ENCODE assay signal across 34 cellular contexts in genomic region chr18:76914796-76915195, GRCh38.
"Had no signal": no experiment of that assay in that cellular context is flagged by ENCODE, and none has a peak within 500 bp of the region (broad histone marks: within the 10 kb centered on the region; RNA-seq: fewer than 3 reads in every experiment).

No MANE protein-coding gene starts in this region.

- FAIRE-seq: TTC549 had no signal

- DNase-seq: activated B cell treated with CpG ODN at 0.5 μM for 24 hours; activated CD4-positive, alpha-beta memory T cell treated with anti-CD3 and anti-CD28 coated beads for 36 hours; activated CD4-positive, alpha-beta T cell treated with anti-CD3 and anti-CD28 coated beads for 4 hours; activated CD4-positive, alpha-beta T cell treated with anti-CD3 and anti-CD28 coated beads, Interleukin-2, amount 10 ng/mL, durations not matched to agents 24 days and 14 days; activated CD4-positive, alpha-beta T cell treated with anti-CD3 and anti-CD28 coated beads, Interleukin-2, amount 50 U/mL, for 1 hour; activated CD4-positive, alpha-beta T cell treated with anti-CD3 and anti-CD28 coated beads, Interleukin-2, amount 50 U/mL, for 4 hours; activated CD4-positive, CD25-positive, alpha-beta regulatory T cell treated with anti-CD3 and anti-CD28 coated beads, Interleukin-2, amount 50 U/mL, for 72 hours; activated CD8-positive, alpha-beta memory T cell treated with anti-CD3 and anti-CD28 coated beads, Interleukin-2, amount 50 U/mL, for 4 hours; activated effector memory CD4-positive, alpha-beta T cell treated with anti-CD3 and anti-CD28 coated beads, Interleukin-2, amount 50 U/mL, for 16 hours; activated gamma-delta T cell treated with Interleukin-2 at 50 U/mL for 16 hours; activated naive CD4-positive, alpha-beta T cell; activated naive CD4-positive, alpha-beta T cell treated with anti-CD3 and anti-CD28 coated beads for 36 hours; activated naive CD4-positive, alpha-beta T cell treated with anti-CD3 and anti-CD28 coated beads, Interleukin-2, amount 50 U/mL, for 16 hours; activated naive CD8-positive, alpha-beta T cell treated with anti-CD3 and anti-CD28 coated beads, Interleukin-2, amount 10 ng/mL, durations not matched to agents 7 days and 5 days; activated T-cell treated with anti-CD3 and anti-CD28 coated beads for 4 hours; activated T-cell treated with anti-CD3 and anti-CD28 coated beads, Interleukin-2, amount 50 U/mL, for 1 hour; activated T-cell treated with anti-CD3 and anti-CD28 coated beads, Interleukin-2, amount 50 U/mL, for 48 hours; adrenal gland; amniotic stem cell; central memory CD4-positive, alpha-beta T cell; SW 1271; T-helper 1 cell; T-helper 2 cell; T-helper 9 cell had no signal

- H3K9me3 Mint-ChIP-seq: activated B cell treated with CpG ODN at 0.5 μM for 24 hours; activated CD4-positive, alpha-beta memory T cell treated with anti-CD3 and anti-CD28 coated beads for 36 hours; activated CD4-positive, alpha-beta T cell treated with anti-CD3 and anti-CD28 coated beads, Interleukin-2, amount 10 ng/mL, durations not matched to agents 24 days and 14 days; activated CD8-positive, alpha-beta T cell treated with anti-CD3 and anti-CD28 coated beads for 36 hours; activated naive CD4-positive, alpha-beta T cell treated with anti-CD3 and anti-CD28 coated beads for 36 hours; activated naive CD4-positive, alpha-beta T cell treated with anti-CD3 and anti-CD28 coated beads, Interleukin-2, amount 50 U/mL, for 72 hours; activated naive CD8-positive, alpha-beta T cell treated with anti-CD3 and anti-CD28 coated beads, Interleukin-2, amount 10 ng/mL, durations not matched to agents 7 days and 5 days; activated T-helper 1 cell treated with anti-CD3 and anti-CD28 coated beads, Interleukin-12 subunit alpha, Interleukin-12 subunit beta, Interleukin-2, Interleukin-4 antibody, amounts not matched to agents 30 ng/mL and 10 ng/mL and 1 ng/mL, durations not matched to agents 14 hours and 24 hours and 36 hours; activated T-helper 17 cell treated with anti-CD3 and anti-CD28 coated beads, Interleukin-2, amount 50 U/mL, for 72 hours; brain; T-helper 1 cell treated with Interleukin-12 subunit alpha and Interleukin-12 subunit beta and Interleukin-4 antibody, amounts not matched to agents 30 μg/mL and 1 μg/mL, for 36 hours; T-helper 2 cell treated with Interferon-gamma antibody and Interleukin-4, amounts not matched to agents 5 μg/mL and 100 μg/mL, for 36 hours had no signal

- H3K4me1 Mint-ChIP-seq: activated CD4-positive, alpha-beta T cell treated with anti-CD3 and anti-CD28 coated beads, Interleukin-2, amount 10 ng/mL, durations not matched to agents 24 days and 14 days; activated naive CD8-positive, alpha-beta T cell treated with anti-CD3 and anti-CD28 coated beads, Interleukin-2, amount 10 ng/mL, durations not matched to agents 7 days and 5 days; activated T-helper 17 cell treated with anti-CD3 and anti-CD28 coated beads, Interleukin-2, amount 50 U/mL, for 72 hours; brain had no signal

- H3K4me3 ChIP-seq: adrenal gland, ascending aorta had no signal

- H3K9me3 ChIP-seq: adrenal gland, ascending aorta had no signal

- H3K27ac Mint-ChIP-seq: activated B cell treated with CpG ODN at 0.5 μM for 24 hours; activated CD4-positive, alpha-beta memory T cell treated with anti-CD3 and anti-CD28 coated beads for 36 hours; activated CD4-positive, alpha-beta T cell treated with anti-CD3 and anti-CD28 coated beads, Interleukin-2, amount 10 ng/mL, durations not matched to agents 24 days and 14 days; activated CD8-positive, alpha-beta T cell treated with anti-CD3 and anti-CD28 coated beads for 36 hours; activated naive CD4-positive, alpha-beta T cell treated with anti-CD3 and anti-CD28 coated beads for 36 hours; activated naive CD4-positive, alpha-beta T cell treated with anti-CD3 and anti-CD28 coated beads, Interleukin-2, amount 50 U/mL, for 72 hours; activated naive CD8-positive, alpha-beta T cell treated with anti-CD3 and anti-CD28 coated beads, Interleukin-2, amount 10 ng/mL, durations not matched to agents 7 days and 5 days; activated T-helper 1 cell treated with anti-CD3 and anti-CD28 coated beads, Interleukin-12 subunit alpha, Interleukin-12 subunit beta, Interleukin-2, Interleukin-4 antibody, amounts not matched to agents 30 ng/mL and 10 ng/mL and 1 ng/mL, durations not matched to agents 14 hours and 24 hours and 36 hours; activated T-helper 17 cell treated with anti-CD3 and anti-CD28 coated beads, Interleukin-2, amount 50 U/mL, for 72 hours; brain; T-helper 1 cell treated with Interleukin-12 subunit alpha and Interleukin-12 subunit beta and Interleukin-4 antibody, amounts not matched to agents 30 μg/mL and 1 μg/mL, for 36 hours; T-helper 2 cell treated with Interferon-gamma antibody and Interleukin-4, amounts not matched to agents 5 μg/mL and 100 μg/mL, for 36 hours had no signal

- H3K27me3 Mint-ChIP-seq: activated B cell treated with CpG ODN at 0.5 μM for 24 hours; activated CD4-positive, alpha-beta memory T cell treated with anti-CD3 and anti-CD28 coated beads for 36 hours; activated CD4-positive, alpha-beta T cell treated with anti-CD3 and anti-CD28 coated beads, Interleukin-2, amount 10 ng/mL, durations not matched to agents 24 days and 14 days; activated CD8-positive, alpha-beta T cell treated with anti-CD3 and anti-CD28 coated beads for 36 hours; activated naive CD8-positive, alpha-beta T cell treated with anti-CD3 and anti-CD28 coated beads, Interleukin-2, amount 10 ng/mL, durations not matched to agents 7 days and 5 days; activated T-helper 17 cell treated with anti-CD3 and anti-CD28 coated beads, Interleukin-2, amount 50 U/mL, for 72 hours; brain had no signal

- ATAC-seq: activated CD8-positive, alpha-beta T cell treated with anti-CD3 and anti-CD28 coated beads for 36 hours; activated naive CD4-positive, alpha-beta T cell treated with anti-CD3 and anti-CD28 coated beads, Interleukin-2, amount 50 U/mL, for 72 hours; activated T-helper 17 cell treated with anti-CD3 and anti-CD28 coated beads, Interleukin-2, amount 50 U/mL, for 72 hours had no signal

- H3K4me1 ChIP-seq: adrenal gland, ascending aorta had no signal

- H3K36me3 Mint-ChIP-seq: activated naive CD4-positive, alpha-beta T cell treated with anti-CD3 and anti-CD28 coated beads, Interleukin-2, amount 50 U/mL, for 72 hours had no signal

- H3K27me3 ChIP-seq: adrenal gland, ascending aorta had no signal

- H3K4me3 Mint-ChIP-seq: activated B cell treated with CpG ODN at 0.5 μM for 24 hours; activated CD4-positive, alpha-beta memory T cell treated with anti-CD3 and anti-CD28 coated beads for 36 hours; activated CD4-positive, alpha-beta T cell treated with anti-CD3 and anti-CD28 coated beads, Interleukin-2, amount 10 ng/mL, durations not matched to agents 24 days and 14 days; activated CD8-positive, alpha-beta T cell treated with anti-CD3 and anti-CD28 coated beads for 36 hours; activated naive CD4-positive, alpha-beta T cell treated with anti-CD3 and anti-CD28 coated beads for 36 hours; activated naive CD8-positive, alpha-beta T cell treated with anti-CD3 and anti-CD28 coated beads, Interleukin-2, amount 10 ng/mL, durations not matched to agents 7 days and 5 days; activated T-helper 1 cell treated with anti-CD3 and anti-CD28 coated beads, Interleukin-12 subunit alpha, Interleukin-12 subunit beta, Interleukin-2, Interleukin-4 antibody, amounts not matched to agents 30 ng/mL and 10 ng/mL and 1 ng/mL, durations not matched to agents 14 hours and 24 hours and 36 hours; activated T-helper 17 cell treated with anti-CD3 and anti-CD28 coated beads, Interleukin-2, amount 50 U/mL, for 72 hours; brain; T-helper 1 cell treated with Interleukin-12 subunit alpha and Interleukin-12 subunit beta and Interleukin-4 antibody, amounts not matched to agents 30 μg/mL and 1 μg/mL, for 36 hours; T-helper 2 cell treated with Interferon-gamma antibody and Interleukin-4, amounts not matched to agents 5 μg/mL and 100 μg/mL, for 36 hours had no signal

- H3K27ac ChIP-seq: adrenal gland, ascending aorta, VCaP had no signal
